Comparison of ENCODE assay signal across 1 cellular context in the genomic region with DNA sequence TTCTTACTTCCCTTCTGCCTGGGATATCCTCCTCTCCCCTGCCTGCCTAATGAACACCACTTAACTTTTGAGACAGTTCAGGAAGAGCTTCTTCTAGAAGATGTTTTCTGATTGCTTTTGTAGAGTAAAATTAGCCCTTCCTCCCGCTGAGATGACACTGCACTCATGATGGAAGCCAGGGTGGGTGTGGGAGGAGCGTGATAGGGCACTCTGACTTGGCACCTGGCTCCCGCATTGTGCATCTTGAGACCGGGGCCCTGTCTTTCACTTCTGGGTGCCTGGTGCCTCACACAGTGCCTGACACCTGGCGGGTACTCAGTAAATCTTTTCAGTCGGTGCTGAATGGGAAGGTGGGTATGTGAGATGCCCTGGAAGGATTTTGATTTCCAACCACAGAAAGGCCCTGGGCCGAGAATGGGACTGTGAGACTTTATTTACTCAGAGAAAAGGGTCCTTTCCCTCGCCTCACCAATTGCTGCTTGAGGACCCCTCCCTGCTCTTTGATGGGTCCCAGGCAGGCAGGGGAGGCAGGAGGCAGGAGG.
TF ChIP-seq lines count a peak whose summit lies in the region.

No MANE protein-coding gene starts in this region.

TF ChIP-seq in A549, 52 proteins besides CTCF, POLR2A, EP300 and RAD21:
- TF ChIP-seq, protein P1, sequence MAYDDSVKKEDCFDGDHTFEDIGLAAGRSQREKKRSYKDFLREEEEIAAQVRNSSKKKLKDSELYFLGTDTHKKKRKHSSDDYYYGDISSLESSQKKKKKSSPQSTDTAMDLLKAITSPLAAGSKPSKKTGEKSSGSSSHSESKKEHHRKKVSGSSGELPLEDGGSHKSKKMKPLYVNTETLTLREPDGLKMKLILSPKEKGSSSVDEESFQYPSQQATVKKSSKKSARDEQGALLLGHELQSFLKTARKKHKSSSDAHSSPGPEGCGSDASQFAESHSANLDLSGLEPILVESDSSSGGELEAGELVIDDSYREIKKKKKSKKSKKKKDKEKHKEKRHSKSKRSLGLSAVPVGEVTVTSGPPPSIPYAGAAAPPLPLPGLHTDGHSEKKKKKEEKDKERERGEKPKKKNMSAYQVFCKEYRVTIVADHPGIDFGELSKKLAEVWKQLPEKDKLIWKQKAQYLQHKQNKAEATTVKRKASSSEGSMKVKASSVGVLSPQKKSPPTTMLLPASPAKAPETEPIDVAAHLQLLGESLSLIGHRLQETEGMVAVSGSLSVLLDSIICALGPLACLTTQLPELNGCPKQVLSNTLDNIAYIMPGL (CRISPR knock-in tag; IDR thresholded peaks at IDR 0.05; ENCODE audit: borderline replicate concordance): no peak
- TF ChIP-seq RNF2 (IDR thresholded peaks at IDR 0.05; ENCODE audit: borderline replicate concordance, low read depth) (no peak), EHF (CRISPR knock-in tag; IDR thresholded peaks at IDR 0.05) (no peak), FOSB (CRISPR knock-in tag; IDR thresholded peaks at IDR 0.05) (no peak), JUNB (IDR thresholded peaks at IDR 0.05) (no peak), KDM5A (IDR thresholded peaks at IDR 0.05) (no peak), JUN (IDR thresholded peaks at IDR 0.05) (no peak), CHD4 (IDR thresholded peaks at IDR 0.05; ENCODE audit: borderline replicate concordance) (no peak), EHMT2 (IDR thresholded peaks at IDR 0.05; ENCODE audit: low read depth) (no peak), SMC3 (IDR thresholded peaks at IDR 0.05) (no peak), MAZ (IDR thresholded peaks at IDR 0.05; ENCODE audit: borderline replicate concordance, low read depth, low read length) (no peak), NPAS2 (CRISPR knock-in tag; IDR thresholded peaks at IDR 0.05; ENCODE audit: borderline replicate concordance) (no peak), RARB (CRISPR knock-in tag; IDR thresholded peaks at IDR 0.05) (no peak), TFCP2L1 (CRISPR knock-in tag; IDR thresholded peaks at IDR 0.05) (no peak), POLR2AphosphoS2 (conservative IDR thresholded peaks at IDR 0.05; ENCODE audit: low read length) (no peak)
